9 cellular contexts compared by ENCODE assay signal in genomic region chr10:93413252-93413689, GRCh38.
DNase-seq lines count a peak whose midpoint lies in the region; ATAC-seq and TF ChIP-seq lines count a peak whose summit lies in the region.
"Had no signal": no experiment of that assay in that cellular context is flagged by ENCODE, and none has a peak within 500 bp of the region (broad histone marks: within the 10 kb centered on the region; RNA-seq: fewer than 3 reads in every experiment).

No MANE protein-coding gene starts in this region.

- DNase-seq in Caco-2 (no peak), SW480 (ENCODE audit: low spot score) (peak; percentile 81), pons (ENCODE audit: low spot score) (peak; percentile 38), NCI-H1436 treated with DMSO at 0.1 percent for 48 hours (lab: John Stamatoyannopoulos, UW) (no peak), hippocampal formation (lab: John Stamatoyannopoulos, UW) (no peak), ovary (no peak)
- DNase-seq in effector CD4-positive, alpha-beta T cell: peak; percentile 7
- DNase-seq: activated B cell treated with CpG ODN at 0.5 μM for 24 hours had no signal

- intact Hi-C loops in Caco-2 (cut with micrococcal nuclease; ENCODE audit: unreplicated experiment): no loop called here
- intact Hi-C loops in ovary (cut with DNase I): no loop called here

- peak overlapping the region; percentile 29 for H3K27ac Mint-ChIP-seq in Caco-2 (ENCODE audit: unreplicated experiment)

- H3K9me3 Mint-ChIP-seq in Caco-2 (ENCODE audit: unreplicated experiment): peaks cover 8% of the 10 kb centered on the region
- H3K9me3 Mint-ChIP-seq: activated B cell treated with CpG ODN at 0.5 μM for 24 hours had no signal

- H3K4me3 ChIP-seq in Caco-2 (ENCODE audit: low read depth, low read length) (no peak overlapping the region), ovary (no peak overlapping the region)

- H3K36me3 Mint-ChIP-seq in Caco-2 (ENCODE audit: insufficient read depth, unreplicated experiment): peaks cover 92% of the 10 kb centered on the region

- no peak overlapping the region for H3K4me3 Mint-ChIP-seq in Caco-2 (ENCODE audit: unreplicated experiment)
- H3K4me3 Mint-ChIP-seq: activated B cell treated with CpG ODN at 0.5 μM for 24 hours had no signal

- POLR2A ChIA-PET in Caco-2 (lab: Charles Lee): no interaction called here

- no peak for TF ChIP-seq EP300 in ovary (IDR thresholded peaks at IDR 0.05)

- no peak for ATAC-seq in GM19463 (IDR thresholded peaks at IDR 0.05; ENCODE audit: unreplicated experiment)

- H3K27ac ChIP-seq in ovary: no peak overlapping the region

- H3K9me3 ChIP-seq in Caco-2 (no peaks in the 10 kb centered on the region), ovary (no peaks in the 10 kb centered on the region)

- H3K4me1 Mint-ChIP-seq in Caco-2 (ENCODE audit: low read depth, unreplicated experiment): peaks cover 57% of the 10 kb centered on the region

- CTCF ChIA-PET in Caco-2 (lab: Charles Lee): no interaction called here

- H3K27me3 Mint-ChIP-seq in Caco-2 (ENCODE audit: insufficient read depth, unreplicated experiment): no peaks in the 10 kb centered on the region
- H3K27me3 Mint-ChIP-seq: activated B cell treated with CpG ODN at 0.5 μM for 24 hours had no signal

- no peak for TF ChIP-seq POLR2A in ovary (IDR thresholded peaks at IDR 0.05)

- no peak for TF ChIP-seq CTCF in Caco-2 (IDR thresholded peaks at IDR 0.05; ENCODE audit: insufficient read depth in 1 of 2, low read depth in 1 of 2, low read length in 1 of 2, severe bottlenecking in 1 of 2, unreplicated experiment in 1 of 2)
- no peak for TF ChIP-seq CTCF in ovary (IDR thresholded peaks at IDR 0.05)

- H3K36me3 ChIP-seq in Caco-2 (ENCODE audit: control insufficient read depth, insufficient read depth, low read length) (no peaks in the 10 kb centered on the region), ovary (no peaks in the 10 kb centered on the region)

- H3K4me1 ChIP-seq in Caco-2 (peaks cover 36% of the 10 kb centered on the region), ovary (ENCODE audit: insufficient read depth) (no peaks in the 10 kb centered on the region)

- 65 to 82% (median 78%) methylated on average over 3 of the region's 3 CpGs for WGBS in ovary, 3 donors

- H3K27me3 ChIP-seq in Caco-2 (replicated peaks; ENCODE audit: control insufficient read depth, insufficient read depth, low read length): no peaks in the 10 kb centered on the region
- H3K27me3 ChIP-seq in ovary: no peaks in the 10 kb centered on the region

- BruUV-seq in Caco-2 (replicated peaks; lab: Mats Ljungman, UMichigan): no TSS peak

Comparison
In these comparisons a context has a peak if more than half of its experiments do, and no peak if none do; other contexts are left out.
1. DNase-seq: peak in SW480 (single experiment), effector CD4-positive, alpha-beta T cell (single experiment) and pons (single experiment); none in Caco-2 (0 of 2), NCI-H1436 treated with DMSO at 0.1 percent for 48 hours (single experiment), hippocampal formation (0 of 2) and ovary (0 of 5).